In the genomic region with DNA sequence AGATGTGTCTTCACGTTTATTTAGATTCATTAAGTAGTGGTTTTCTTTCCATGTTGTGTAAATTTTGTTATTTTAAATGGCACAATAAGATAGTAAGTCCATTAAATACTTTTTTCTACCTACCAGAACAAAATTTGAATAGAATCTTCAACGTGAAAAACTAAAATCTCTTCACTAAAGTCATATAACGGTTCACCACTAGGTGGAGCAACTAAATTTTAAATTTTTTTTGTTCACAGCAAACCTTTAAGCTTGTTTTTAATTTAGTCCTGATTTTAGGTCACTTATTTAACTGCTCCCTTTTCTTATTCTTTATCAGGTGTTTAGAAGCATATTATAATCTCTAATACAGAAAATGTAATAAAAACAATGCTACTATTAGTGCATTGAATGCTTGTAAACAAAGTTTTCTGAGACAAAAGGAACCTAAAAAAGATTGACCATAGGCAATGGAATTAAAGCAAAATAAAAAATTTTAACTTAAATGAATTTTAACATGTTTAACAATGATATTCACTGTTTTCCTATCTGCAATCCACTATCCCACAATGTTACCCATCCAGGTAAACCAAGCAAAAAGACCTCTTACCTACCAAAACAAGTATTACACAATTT, we compare ENCODE assay signal across 8 cellular contexts. TPM values are rescaled to one million over a fixed set of nuclear protein-coding genes. Genes with fewer than 3 reads are reported as not detected.
DNase-seq lines count a peak whose midpoint lies in the region; ATAC-seq, FAIRE-seq and TF ChIP-seq lines count a peak whose summit lies in the region.

No MANE protein-coding gene starts in this region.

- H3K9me3 ChIP-seq in BE2C = no peaks in the 10 kb centered on the region

- H3K4me3 ChIP-seq in BE2C (ENCODE audit: low read depth, low read length) (no peak overlapping the region), WI38 (ENCODE audit: low read depth, low read length) (no peak overlapping the region)

- DNase-seq in BE2C (no peak), HFFc6 (peak; percentile 31), retina (no peak), epidermal melanocyte (ENCODE audit: insufficient read length, low spot score) (no peak), GM12892 (ENCODE audit: insufficient read length) (no peak)

- no peaks in the 10 kb centered on the region for H3K27me3 ChIP-seq in BE2C

- H3K4me1 ChIP-seq in BE2C = no peaks in the 10 kb centered on the region

- no peaks in the 10 kb centered on the region for H3K36me3 Mint-ChIP-seq in HFFc6 (ENCODE audit: low read depth)

- H3K4me3 Mint-ChIP-seq in HFFc6 = no peak overlapping the region

- no peaks in the 10 kb centered on the region for H3K27me3 Mint-ChIP-seq in HFFc6 (ENCODE audit: insufficient read depth)

- no peak overlapping the region for H3K27ac Mint-ChIP-seq in HFFc6

- FAIRE-seq in islet of Langerhans (lab: Jason Lieb, UNC) (peak; percentile 89), GM12892 (lab: Jason Lieb, UNC) (no peak)

- peaks cover 9% of the 10 kb centered on the region for H3K4me1 Mint-ChIP-seq in HFFc6 (ENCODE audit: low read depth)

- no peak for TF ChIP-seq POLR2A in GM12892 (IDR thresholded peaks at IDR 0.05; ENCODE audit: low read depth, low read length)

- no peak for ATAC-seq in GM19455 (IDR thresholded peaks at IDR 0.05; ENCODE audit: unreplicated experiment)

- peak; percentile 31; the same call in 1 of the 2 replicates for TF ChIP-seq CTCF in BE2C (IDR thresholded peaks at IDR 0.05; ENCODE audit: low read depth, low read length)
- peak; percentile 93 for TF ChIP-seq CTCF in HFFc6 (IDR thresholded peaks at IDR 0.05)
- TF ChIP-seq CTCF in WI38 (IDR thresholded peaks at IDR 0.05; ENCODE audit: low read depth, low read length) = peak; percentile 29; the same call in 1 of the 2 replicates

- no peaks in the 10 kb centered on the region for H3K9me3 Mint-ChIP-seq in HFFc6

- no peaks in the 10 kb centered on the region for H3K36me3 ChIP-seq in BE2C

RNA-seq across cellular contexts. Expression of a gene that starts 28.3 kb away (rescaled TPM):
- 9.2 TPM for polyA plus RNA-seq in BE2C (2012; ENCODE audit: insufficient read depth, insufficient read length, low read depth)
- total RNA-seq in HFFc6 (2021; fragmentation: NEBNext Ultra II Directional; extraction: Animal tissue kit (Norgen Biotek cat#: 25700)) = 10 to 100 TPM; 32.4 to 43.6 (median 35.7) TPM
- polyA plus RNA-seq in GM12892 (2012; ENCODE audit: missing spikeins) = 10.1 TPM

Comparison
In these comparisons a context has a peak if more than half of its experiments do, and no peak if none do; other contexts are left out.
1. CTCF ChIP-seq: peak in every context shown above with its lines; median percentile 93 in HFFc6; 31 in BE2C; 29 in WI38.